13 cellular contexts compared by ENCODE assay signal in the genomic region with DNA sequence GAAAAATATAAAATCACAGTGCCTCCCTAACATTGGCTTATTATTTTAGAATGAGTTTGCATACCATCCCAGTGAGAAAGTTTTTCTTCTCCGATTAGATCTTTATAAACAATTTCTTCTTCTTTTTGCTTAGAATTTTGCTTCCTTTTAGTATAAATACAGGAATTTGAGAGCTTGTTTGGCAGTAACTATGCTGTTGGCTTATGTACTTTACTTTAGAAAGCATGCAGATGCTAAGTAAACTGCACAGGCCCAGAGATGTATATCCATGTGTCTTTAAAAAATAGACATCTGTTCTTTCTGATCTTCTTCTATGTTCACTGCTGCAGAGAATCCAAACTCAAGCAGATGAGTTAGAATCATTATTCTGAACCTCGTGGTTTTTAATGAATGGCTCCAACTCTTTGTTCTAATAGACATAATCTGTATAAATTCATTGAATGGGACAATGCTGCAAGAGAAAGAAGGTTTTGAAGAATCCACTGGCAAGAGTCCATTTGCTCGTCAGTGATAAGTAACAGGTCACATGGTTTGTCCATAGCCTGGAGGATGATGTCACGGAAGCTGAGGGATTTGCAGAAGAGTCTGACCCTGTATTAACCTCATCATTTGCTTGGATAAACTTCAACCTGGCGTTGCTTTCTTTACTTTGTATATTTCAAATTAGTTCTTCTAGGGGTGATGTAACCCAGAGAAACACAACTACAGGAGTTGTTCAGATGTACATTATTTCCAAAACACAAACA.
A peak's percentile ranks its signal among the peaks of the same experiment; 100 is the strongest.
DNase-seq lines count a peak whose midpoint lies in the region; ATAC-seq and TF ChIP-seq lines count a peak whose summit lies in the region.
"Had no signal": no experiment of that assay in that cellular context is flagged by ENCODE, and none has a peak within 500 bp of the region (broad histone marks: within the 10 kb centered on the region; RNA-seq: fewer than 3 reads in every experiment).

No MANE protein-coding gene starts in this region.

- 30 to 40% methylated on average over 5 of the region's 5 CpGs for WGBS in esophagus squamous epithelium, 2 donors

- H4K20me1 ChIP-seq in fibroblast of lung (ENCODE audit: control insufficient read depth, extremely low read depth, insufficient read depth, low read length): no peaks in the 10 kb centered on the region

- H2AFZ ChIP-seq in fibroblast of lung (ENCODE audit: low read length): no peak overlapping the region

- H3K4me3 ChIP-seq in fibroblast of lung (replicated peaks in 1 of 4; ENCODE audit: control extremely low read depth in 1 of 4, insufficient read depth in 1 of 4, low read depth in 3 of 4, low read length in 4 of 4) (no peak overlapping the region), esophagus squamous epithelium (no peak overlapping the region)
- H3K4me3 ChIP-seq: thyroid gland had no signal

- no peak overlapping the region for H3K9ac ChIP-seq in fibroblast of lung (ENCODE audit: insufficient read depth, low read length)

- no peak overlapping the region for H3K27ac ChIP-seq in fibroblast of lung (ENCODE audit: insufficient read depth, low read length)
- H3K27ac ChIP-seq in esophagus squamous epithelium: no peak overlapping the region
- H3K27ac ChIP-seq: thyroid gland had no signal

- H3K4me2 ChIP-seq in fibroblast of lung (ENCODE audit: extremely low read depth, insufficient read depth, low read length): no peak overlapping the region

- H3K9me3 ChIP-seq in fibroblast of lung (ENCODE audit: control insufficient read depth, insufficient read depth, low read depth, low read length) (no peaks in the 10 kb centered on the region), esophagus squamous epithelium (no peaks in the 10 kb centered on the region)
- H3K9me3 ChIP-seq: BE2C, thyroid gland had no signal

- H3K79me2 ChIP-seq in fibroblast of lung (ENCODE audit: control insufficient read depth, insufficient read depth, low read length): no peaks in the 10 kb centered on the region

- ATAC-seq in GM21825 (IDR thresholded peaks at IDR 0.05; ENCODE audit: unreplicated experiment): no peak

- TF ChIP-seq CTCF in fibroblast of lung (conservative IDR thresholded peaks at IDR 0.05 in 1 of 2, IDR thresholded peaks at IDR 0.05 in 1 of 2; ENCODE audit: low read depth in 1 of 2, low read length in 2 of 2) (no peak), esophagus squamous epithelium (IDR thresholded peaks at IDR 0.05) (no peak)

- H3K27me3 ChIP-seq in fibroblast of lung (ENCODE audit: control insufficient read depth, insufficient read depth, low read length) (no peaks in the 10 kb centered on the region), esophagus squamous epithelium (no peaks in the 10 kb centered on the region)
- H3K27me3 ChIP-seq: BE2C, thyroid gland had no signal

- H3K4me1 ChIP-seq in fibroblast of lung (ENCODE audit: control insufficient read depth, extremely low read depth, insufficient read depth, low read length) (no peaks in the 10 kb centered on the region), esophagus squamous epithelium (peaks cover 4 to 29% (median 8%) of the 10 kb centered on the region in 3 donors)
- H3K4me1 ChIP-seq: BE2C had no signal

- DNase-seq in COLO829 (ENCODE audit: low spot score) (peak; percentile 88), RPMI7951 (ENCODE audit: low read depth) (peak; percentile 31), fibroblast of lung (ENCODE audit: low read depth in 2 of 2) (peak; percentile 74 to 89), mucosa of gallbladder (ENCODE audit: low spot score) (peak; percentile 34), SIG-M5 (lab: John Stamatoyannopoulos, UW) (no peak), esophagus squamous epithelium (lab: John Stamatoyannopoulos, UW) (no peak)
- DNase-seq in central memory CD4-positive, alpha-beta T cell: no peak
- DNase-seq: activated B cell treated with CpG ODN at 0.5 μM for 24 hours; activated naive CD4-positive, alpha-beta T cell treated with anti-CD3 and anti-CD28 coated beads, Interleukin-2, amount 50 U/mL, for 16 hours; BE2C; DND-41; thyroid gland had no signal

- intact Hi-C loops in esophagus squamous epithelium (cut with DNase I): no loop called here

- no peaks in the 10 kb centered on the region for H3K36me3 ChIP-seq in fibroblast of lung (ENCODE audit: control insufficient read depth, insufficient read depth, low read length)
- no peaks in the 10 kb centered on the region for H3K36me3 ChIP-seq in esophagus squamous epithelium
- H3K36me3 ChIP-seq: BE2C, thyroid gland had no signal

- no peak for TF ChIP-seq POLR2A in esophagus squamous epithelium (IDR thresholded peaks at IDR 0.05)

Comparison
In these comparisons a context has a peak if more than half of its experiments do, and no peak if none do; other contexts are left out.
1. DNase-seq: peak in COLO829 (single experiment), RPMI7951 (single experiment), fibroblast of lung (2 of 2) and mucosa of gallbladder (single experiment); none in SIG-M5 (single experiment), central memory CD4-positive, alpha-beta T cell (single experiment) and esophagus squamous epithelium (single experiment).